ENCODE assay signal across 8 cellular contexts in the genomic region with DNA sequence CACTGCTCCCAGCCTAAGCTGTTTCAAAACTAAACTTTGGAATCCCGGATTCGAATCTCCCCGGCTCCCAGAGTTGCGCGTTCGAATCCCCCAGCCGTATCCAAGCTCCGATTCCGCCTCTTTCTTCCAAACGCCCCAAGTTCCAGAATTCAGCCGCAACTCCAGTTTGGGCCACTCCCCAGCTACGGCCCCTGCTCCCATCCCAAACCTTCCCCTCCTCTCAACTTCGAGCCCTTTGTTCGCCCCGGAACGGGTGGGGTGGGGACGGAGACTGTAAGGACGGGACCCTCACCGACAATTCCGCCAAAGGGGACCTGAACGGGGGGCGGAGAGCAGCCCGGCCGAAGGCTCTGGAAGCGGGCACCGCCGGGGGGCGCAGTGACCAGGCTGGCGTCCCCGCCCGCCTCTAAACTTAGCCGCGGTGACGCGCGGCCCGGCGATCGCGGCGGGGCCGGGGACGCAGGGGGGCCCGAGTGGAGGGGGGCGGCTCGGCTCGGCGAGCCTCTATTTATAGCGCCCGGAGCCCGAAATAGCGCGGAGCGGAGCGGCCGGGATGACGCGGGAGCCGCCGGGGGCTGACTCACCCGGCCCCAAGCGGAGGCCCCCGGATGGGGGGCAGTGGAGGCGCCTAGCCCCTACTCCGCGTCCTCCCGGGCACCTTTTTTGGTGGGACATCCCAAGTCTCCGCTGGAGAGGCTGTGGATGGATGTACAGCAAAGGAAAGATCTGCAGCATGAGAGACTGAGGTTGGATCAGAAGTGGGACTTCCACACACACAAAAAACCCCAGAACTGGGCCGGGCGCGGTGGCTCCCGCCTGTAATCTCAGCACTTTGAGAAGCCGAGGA. TPM values are rescaled to one million over a fixed set of nuclear protein-coding genes. Genes with fewer than 3 reads are reported as not detected.
DNase-seq lines count a peak whose midpoint lies in the region; ATAC-seq lines count a peak whose summit lies in the region.

No MANE protein-coding gene starts in this region.

- no peaks in the 10 kb centered on the region for H3K9me3 Mint-ChIP-seq in activated naive CD4-positive, alpha-beta T cell treated with anti-CD3 and anti-CD28 coated beads, Interleukin-2, amount 50 U/mL, for 72 hours

- no peak for ATAC-seq in activated naive CD4-positive, alpha-beta T cell treated with anti-CD3 and anti-CD28 coated beads, Interleukin-2, amount 50 U/mL, for 72 hours
- ATAC-seq in HG03095 (IDR thresholded peaks at IDR 0.05; ENCODE audit: unreplicated experiment): no peak

- no peaks in the 10 kb centered on the region for H3K36me3 Mint-ChIP-seq in activated naive CD4-positive, alpha-beta T cell treated with anti-CD3 and anti-CD28 coated beads, Interleukin-2, amount 50 U/mL, for 72 hours

- peak overlapping the region; percentile 80 for H2AFZ ChIP-seq in neuron (ENCODE audit: low read depth, low read length)

- H3K4me1 ChIP-seq in neuron (ENCODE audit: insufficient read depth, low read length): peaks cover 12% of the 10 kb centered on the region

- H3K9me3 ChIP-seq in neuron (ENCODE audit: low read length): no peaks in the 10 kb centered on the region

- peak overlapping the region in 1 of 2 donors; percentile 69 for H3K27ac Mint-ChIP-seq in activated naive CD4-positive, alpha-beta T cell treated with anti-CD3 and anti-CD28 coated beads, Interleukin-2, amount 50 U/mL, for 72 hours

- peak; percentile 27 for DNase-seq in activated naive CD4-positive, alpha-beta T cell treated with Interleukin-2 at 50 U/mL for 16 hours
- DNase-seq in activated naive CD4-positive, alpha-beta T cell treated with anti-CD3 and anti-CD28 coated beads, Interleukin-2, amount 50 U/mL, for 72 hours (ENCODE audit: low spot score in 2 of 2): no peak
- DNase-seq in UCSD-AML1 (lab: John Stamatoyannopoulos, UW; ENCODE audit: unreplicated experiment) (peak; percentile 60), fibroblast of peridontal ligament (ENCODE audit: extremely low read depth) (peak; percentile 40), NCI-H1092 (lab: John Stamatoyannopoulos, UW) (no peak), SK-N-DZ (ENCODE audit: low spot score) (no peak)

- H3K27me3 ChIP-seq in neuron (ENCODE audit: insufficient read depth, low read length): no peaks in the 10 kb centered on the region

- H3K4me3 ChIP-seq in neuron (ENCODE audit: low read length): peak overlapping the region; percentile 38

- H3K36me3 ChIP-seq in neuron (ENCODE audit: insufficient read depth, low read length): no peaks in the 10 kb centered on the region

RNA-seq across cellular contexts. Expression of gene ERCC1, which starts 4.9 kb away (rescaled TPM):
- 10 to 100 TPM in 1 of 2 donors, 1 to 10 TPM in 1; 9.7 to 60.7 TPM for total RNA-seq in activated naive CD4-positive, alpha-beta T cell treated with anti-CD3 and anti-CD28 coated beads, Interleukin-2, amount 50 U/mL, for 72 hours
- 85.0 and 101 TPM in 2 replicates for polyA plus RNA-seq in SK-N-DZ (2014; cell fraction: cytosol; rRNA removed)
- 66.4 and 73.4 TPM in 2 replicates for polyA plus RNA-seq in SK-N-DZ (2014; cell fraction: nucleus; rRNA removed)

RNA-seq across cellular contexts. Expression of gene POLR1G, which starts 22.2 kb away (rescaled TPM):
- 10 to 100 TPM in 1 of 2 donors, 1 to 10 TPM in 1; 6.8 to 14.1 TPM for total RNA-seq in activated naive CD4-positive, alpha-beta T cell treated with anti-CD3 and anti-CD28 coated beads, Interleukin-2, amount 50 U/mL, for 72 hours
- 13.2 and 16.8 TPM in 2 replicates for polyA plus RNA-seq in SK-N-DZ (2014; cell fraction: cytosol; rRNA removed)
- polyA plus RNA-seq in SK-N-DZ (2014; cell fraction: nucleus; rRNA removed): 4.0 and 7.9 TPM in 2 replicates

RNA-seq across cellular contexts. Expression of gene PPP1R13L, which starts 23.7 kb away (rescaled TPM):
- total RNA-seq in activated naive CD4-positive, alpha-beta T cell treated with anti-CD3 and anti-CD28 coated beads, Interleukin-2, amount 50 U/mL, for 72 hours: 10 to 100 TPM; 10.9 to 52.2 TPM
- polyA plus RNA-seq in SK-N-DZ (2014; cell fraction: cytosol; rRNA removed): 1.1 and 2.6 TPM in 2 replicates
- polyA plus RNA-seq in SK-N-DZ (2014; cell fraction: nucleus; rRNA removed): 0.90 and 1.7 TPM in 2 replicates

RNA-seq across cellular contexts. Expression of gene FOSB, which starts 39.2 kb away (rescaled TPM):
- total RNA-seq in activated naive CD4-positive, alpha-beta T cell treated with anti-CD3 and anti-CD28 coated beads, Interleukin-2, amount 50 U/mL, for 72 hours: 10 to 100 TPM; 19.9 to 37.6 TPM
- polyA plus RNA-seq in SK-N-DZ (2014; cell fraction: cytosol; rRNA removed): not detected in 2 replicates
- not detected in 2 replicates for polyA plus RNA-seq in SK-N-DZ (2014; cell fraction: nucleus; rRNA removed)

RNA-seq across cellular contexts. Expression of gene ERCC2, which starts 58.2 kb away (rescaled TPM):
- 10 to 100 TPM; 26.3 to 27.1 TPM for total RNA-seq in activated naive CD4-positive, alpha-beta T cell treated with anti-CD3 and anti-CD28 coated beads, Interleukin-2, amount 50 U/mL, for 72 hours
- 12.8 and 18.6 TPM in 2 replicates for polyA plus RNA-seq in SK-N-DZ (2014; cell fraction: cytosol; rRNA removed)
- polyA plus RNA-seq in SK-N-DZ (2014; cell fraction: nucleus; rRNA removed): 46.4 and 54.7 TPM in 2 replicates

Comparison
In these comparisons a context has a peak if more than half of its experiments do, and no peak if none do; other contexts are left out.
1. DNase-seq: peak in activated naive CD4-positive, alpha-beta T cell treated with Interleukin-2 at 50 U/mL for 16 hours (single experiment), UCSD-AML1 (single experiment) and fibroblast of peridontal ligament (single experiment); none in activated naive CD4-positive, alpha-beta T cell treated with anti-CD3 and anti-CD28 coated beads, Interleukin-2, amount 50 U/mL, for 72 hours (0 of 2), NCI-H1092 (single experiment) and SK-N-DZ (single experiment).